13 cellular contexts compared by ENCODE assay signal in genomic region chr2:230934291-230935131, GRCh38. TPM values are rescaled to one million over a fixed set of nuclear protein-coding genes. Genes with fewer than 3 reads are reported as not detected.
"Had no signal": no experiment of that assay in that cellular context is flagged by ENCODE, and none has a peak within 500 bp of the region (broad histone marks: within the 10 kb centered on the region; RNA-seq: fewer than 3 reads in every experiment).

No MANE protein-coding gene starts in this region.

- H3K4me1 ChIP-seq: gastrocnemius medialis, SJCRH30, transverse colon had no signal

- ATAC-seq: gastrocnemius medialis had no signal

- DNase-seq: activated CD4-positive, alpha-beta T cell treated with anti-CD3 and anti-CD28 coated beads for 4 hours; activated naive CD4-positive, alpha-beta T cell treated with Interleukin-2 at 50 U/mL for 16 hours; effector CD4-positive, alpha-beta T cell; gastrocnemius medialis; kidney; left ventricle myocardium inferior; mesendoderm; small intestine; SW 1271; transverse colon had no signal

- H3K36me3 ChIP-seq: cardiac muscle cell, gastrocnemius medialis, left ventricle myocardium inferior, SJCRH30, transverse colon had no signal

- H3K27me3 ChIP-seq: cardiac muscle cell, transverse colon had no signal

- H3K27ac ChIP-seq: cardiac muscle cell, gastrocnemius medialis, SJCRH30, transverse colon had no signal

- H3K9me3 ChIP-seq: gastrocnemius medialis, transverse colon had no signal

- H3K4me3 ChIP-seq: cardiac muscle cell, gastrocnemius medialis, left ventricle myocardium inferior, SJCRH30, transverse colon had no signal

RNA-seq across cellular contexts. Expression of gene GPR55, which starts 9.5 kb away (rescaled TPM):
- total RNA-seq: cardiac muscle cell, gastrocnemius medialis, left ventricle myocardium inferior had no signal
- polyA plus RNA-seq: cardiac muscle cell, neural cell had no signal
